In genomic region chr16:89918453-89919347, GRCh38 we compare ENCODE assay signal across 1 cellular context.
TF ChIP-seq lines count a peak whose summit lies in the region.

Gene MC1R, plus strand, starts transcription at chr16:89918862. Its CDS starts 397 bp downstream, at chr16:89919259.

TF ChIP-seq in HepG2, 621 proteins besides CTCF, POLR2A, EP300 and RAD21 (continued from another document and continues in another):
- TF ChIP-seq HMGXB4 (CRISPR knock-in tag; IDR thresholded peaks at IDR 0.05; ENCODE audit: borderline replicate concordance in 1 of 2, low read depth in 1 of 2) (peak; percentile 67 to 92; a peak in 3 of 4 replicates), MYNN (CRISPR knock-in tag; IDR thresholded peaks at IDR 0.05; ENCODE audit: low read depth) (no peak), STAG1 (CRISPR knock-in tag; IDR thresholded peaks at IDR 0.05) (peak; percentile 63), BCL6 (CRISPR knock-in tag; IDR thresholded peaks at IDR 0.05) (peak; percentile 54; the same call in 1 of the 2 replicates), SP5 (CRISPR knock-in tag; IDR thresholded peaks at IDR 0.05; ENCODE audit: borderline replicate concordance, low read depth) (peak; percentile 85), CBFB (CRISPR knock-in tag; IDR thresholded peaks at IDR 0.05) (peak; percentile 60), ZNF329 (CRISPR knock-in tag; IDR thresholded peaks at IDR 0.05; ENCODE audit: low read depth) (no peak; the same call in 1 of the 2 replicates), ETV5 (CRISPR knock-in tag; IDR thresholded peaks at IDR 0.05; ENCODE audit: borderline replicate concordance) (peak; percentile 56), ZNF251 (CRISPR knock-in tag; IDR thresholded peaks at IDR 0.05) (no peak), ZBTB2 (CRISPR knock-in tag; IDR thresholded peaks at IDR 0.05; ENCODE audit: low read depth) (no peak), ZNF331 (CRISPR knock-in tag; IDR thresholded peaks at IDR 0.05) (peak; percentile 83; the same call in 1 of the 2 replicates), BATF2 (CRISPR knock-in tag; IDR thresholded peaks at IDR 0.05) (peak; percentile 61; the same call in 1 of the 2 replicates), HOXA3 (CRISPR knock-in tag; IDR thresholded peaks at IDR 0.05) (peak; percentile 86), ZNF260 (CRISPR knock-in tag; IDR thresholded peaks at IDR 0.05; ENCODE audit: borderline replicate concordance, low read depth) (no peak), FOXO4 (CRISPR knock-in tag; conservative IDR thresholded peaks at IDR 0.05) (0 out of 2 replicates have a peak, but pooled peaks have one; percentile 57), ZNF614 (CRISPR knock-in tag; IDR thresholded peaks at IDR 0.05; ENCODE audit: borderline replicate concordance) (peak; percentile 81), ZHX2 (IDR thresholded peaks at IDR 0.05; ENCODE audit: low read depth) (peak; percentile 75), ZHX2 (CRISPR knock-in tag; IDR thresholded peaks at IDR 0.05; ENCODE audit: borderline replicate concordance) (no peak), SYNCRIP (IDR thresholded peaks at IDR 0.05; ENCODE audit: insufficient read depth, low read depth, low read length) (no peak), NFKBIZ (CRISPR knock-in tag; IDR thresholded peaks at IDR 0.05) (peak; percentile 64; the same call in 1 of the 2 replicates), RARG (CRISPR knock-in tag; IDR thresholded peaks at IDR 0.05; ENCODE audit: low read depth) (no peak; the same call in 1 of the 2 replicates), REPIN1 (CRISPR knock-in tag; IDR thresholded peaks at IDR 0.05; ENCODE audit: borderline replicate concordance, low read depth) (peak; percentile 14; the same call in 1 of the 2 replicates), ZNF264 (CRISPR knock-in tag; IDR thresholded peaks at IDR 0.05) (no peak), MTF1 (CRISPR knock-in tag; IDR thresholded peaks at IDR 0.05) (no peak), NR0B2 (CRISPR knock-in tag; IDR thresholded peaks at IDR 0.05) (peak; percentile 94; the same call in 1 of the 2 replicates), KLF11 (CRISPR knock-in tag; IDR thresholded peaks at IDR 0.05) (peak; percentile 50; the same call in 1 of the 2 replicates), PATZ1 (CRISPR knock-in tag; IDR thresholded peaks at IDR 0.05) (peak; percentile 98), TFAP4 (IDR thresholded peaks at IDR 0.05; ENCODE audit: borderline replicate concordance, low read depth) (peak; percentile 78), DR1 (CRISPR knock-in tag; IDR thresholded peaks at IDR 0.05) (peak; percentile 92), ZNF737 (CRISPR knock-in tag; IDR thresholded peaks at IDR 0.05; ENCODE audit: borderline replicate concordance) (no peak), SOX13 (IDR thresholded peaks at IDR 0.05) (no peak), SOX13 (CRISPR knock-in tag; conservative IDR thresholded peaks at IDR 0.05 in 1 of 2, IDR thresholded peaks at IDR 0.05 in 1 of 2) (peak in 1 of 2 experiments; percentile 77; a peak in 2 of 4 replicates), NR2F6 (IDR thresholded peaks at IDR 0.05) (0 out of 2 replicates have a peak, but pooled peaks have one; percentile 13), NR2F6 (CRISPR knock-in tag; IDR thresholded peaks at IDR 0.05) (peak; percentile 63; the same call in 1 of the 2 replicates), ZNF704 (CRISPR knock-in tag; IDR thresholded peaks at IDR 0.05; ENCODE audit: borderline replicate concordance) (no peak), ZBTB20 (CRISPR knock-in tag; IDR thresholded peaks at IDR 0.05; ENCODE audit: borderline replicate concordance, low read depth) (peak; percentile 94), ATF3 (CRISPR knock-in tag; IDR thresholded peaks at IDR 0.05) (no peak), CEBPZ (IDR thresholded peaks at IDR 0.05; ENCODE audit: low read length) (no peak), SCMH1 (CRISPR knock-in tag; IDR thresholded peaks at IDR 0.05; ENCODE audit: borderline replicate concordance) (no peak)
